9 cellular contexts compared by ENCODE assay signal in the genomic region with DNA sequence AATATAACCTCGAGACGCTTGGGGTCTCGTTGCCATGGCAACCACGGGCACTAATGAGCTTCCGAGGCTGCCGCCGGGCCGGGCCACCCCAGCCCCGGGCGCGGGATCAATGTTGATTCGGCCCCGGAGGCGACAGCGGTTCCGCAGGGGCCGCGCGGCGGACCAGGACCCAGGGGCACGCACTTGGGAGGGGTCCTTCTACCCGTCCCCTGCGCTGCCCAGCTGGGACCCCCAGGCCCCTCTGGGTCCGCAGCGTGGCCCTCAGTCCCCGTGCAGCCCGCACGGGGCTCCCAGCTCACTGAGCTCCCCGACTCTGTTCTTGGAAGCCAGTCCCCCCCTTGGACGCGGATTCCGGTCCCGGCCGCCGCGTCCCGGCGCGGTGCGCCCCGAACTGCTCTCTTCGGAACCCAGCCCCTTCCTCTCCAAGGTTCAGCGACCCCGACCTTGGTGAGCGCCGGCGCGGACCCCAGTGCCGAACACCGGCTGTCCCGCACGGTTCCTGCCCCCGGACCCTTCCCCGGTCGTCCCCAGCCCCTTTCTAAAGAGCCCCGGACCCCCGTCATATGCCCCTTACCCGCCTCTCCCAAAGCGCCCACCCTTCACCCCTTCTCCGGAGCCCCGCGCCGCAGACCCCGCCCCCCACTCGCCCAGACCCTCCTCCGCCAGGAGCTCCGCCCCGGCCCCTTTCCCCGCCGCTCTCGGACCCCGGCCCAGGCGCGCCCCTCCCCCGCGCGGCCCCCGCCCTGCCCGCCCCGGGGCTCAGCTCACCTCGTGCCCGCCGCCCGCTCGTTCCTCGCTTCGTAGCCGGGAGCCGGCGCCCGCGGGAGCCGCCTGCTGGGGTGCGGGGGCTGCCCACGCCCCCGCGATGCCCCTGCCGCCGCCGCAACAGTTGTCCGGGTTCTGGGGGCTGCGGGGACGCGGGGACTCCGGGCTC. TPM values are rescaled to one million over a fixed set of nuclear protein-coding genes. Genes with fewer than 3 reads are reported as not detected.
DNase-seq lines count a peak whose midpoint lies in the region; ATAC-seq and TF ChIP-seq lines count a peak whose summit lies in the region.
"Had no signal": no experiment of that assay in that cellular context is flagged by ENCODE, and none has a peak within 500 bp of the region (broad histone marks: within the 10 kb centered on the region; RNA-seq: fewer than 3 reads in every experiment).

No MANE protein-coding gene starts in this region.

- H3K27ac ChIP-seq in left ventricle myocardium inferior (replicated peaks) = no peak overlapping the region
- peak overlapping the region; percentile 53 for H3K27ac ChIP-seq in vagina

- peaks cover 22% of the 10 kb centered on the region for H3K4me1 Mint-ChIP-seq in nephron

- no peaks in the 10 kb centered on the region for H3K36me3 ChIP-seq in left ventricle myocardium inferior
- H3K36me3 ChIP-seq in vagina = no peaks in the 10 kb centered on the region

- peak overlapping the region; percentile 58 for H3K4me3 ChIP-seq in left ventricle myocardium inferior
- H3K4me3 ChIP-seq in vagina = peak overlapping the region; percentile 51 to 74

- no peaks in the 10 kb centered on the region for H3K9me3 ChIP-seq in left ventricle myocardium inferior (replicated peaks)
- H3K9me3 ChIP-seq in vagina = no peaks in the 10 kb centered on the region

- no peak overlapping the region for H3K27ac Mint-ChIP-seq in nephron

- H3K36me3 Mint-ChIP-seq in nephron (ENCODE audit: low read depth) = no peaks in the 10 kb centered on the region

- no peak for DNase-seq in left ventricle myocardium inferior
- no peak for DNase-seq in left cardiac atrium
- DNase-seq in ecto neural progenitor cell (ENCODE audit: low spot score) = peak; percentile 77
- no peak for DNase-seq in vagina (ENCODE audit: extremely low spot score in 2 of 2)
- DNase-seq in midbrain (lab: John Stamatoyannopoulos, UW) = no peak
- DNase-seq in activated naive CD4-positive, alpha-beta T cell (lab: John Stamatoyannopoulos, UW) = no peak
- DNase-seq: stimulated activated naive CD4-positive, alpha-beta T cell treated with Interleukin-2 at 50 U/mL for 16 hours had no signal

- TF ChIP-seq CTCF in left ventricle myocardium inferior (IDR thresholded peaks at IDR 0.05; ENCODE audit: borderline replicate concordance) (no peak), nephron (IDR thresholded peaks at IDR 0.05; ENCODE audit: unreplicated experiment in 3 of 3) (no peak), vagina (IDR thresholded peaks at IDR 0.05) (no peak)

- H3K4me1 ChIP-seq in left ventricle myocardium inferior (peaks cover 22% of the 10 kb centered on the region), vagina (peaks cover 19% of the 10 kb centered on the region)

- ATAC-seq in left cardiac atrium = no peak
- no peak for ATAC-seq in HG03095 (IDR thresholded peaks at IDR 0.05; ENCODE audit: unreplicated experiment)

- peak overlapping the region in 2 of 3 experiments; percentile 16 to 63 for H3K4me3 Mint-ChIP-seq in nephron

- H3K27me3 Mint-ChIP-seq in nephron (ENCODE audit: low read depth) = peaks cover 58% of the 10 kb centered on the region

- intact Hi-C loops in left ventricle myocardium inferior (cut with micrococcal nuclease) = no loop called here
- intact Hi-C loops in left cardiac atrium (cut with DNase I) = no loop called here
- intact Hi-C loops in vagina (cut with DNase I) = no loop called here

- peaks cover 64% of the 10 kb centered on the region for H3K27me3 ChIP-seq in left ventricle myocardium inferior (ENCODE audit: low read depth)
- H3K27me3 ChIP-seq in vagina = no peaks in the 10 kb centered on the region

- H3K9me3 Mint-ChIP-seq in nephron = no peaks in the 10 kb centered on the region

- TF ChIP-seq POLR2A in vagina (IDR thresholded peaks at IDR 0.05) = no peak

RNA-seq across cellular contexts. Expression of gene SHISAL1, which starts 18.2 kb away (rescaled TPM):
- total RNA-seq in left ventricle myocardium inferior (1.3 TPM), left cardiac atrium (1 to 10 TPM; 1.4 to 4.2 TPM), vagina (7.6 TPM)
